Comparison of ENCODE assay signal across 32 cellular contexts in genomic region chr2:143415571-143415970, GRCh38.
"Had no signal": no experiment of that assay in that cellular context is flagged by ENCODE, and none has a peak within 500 bp of the region (broad histone marks: within the 10 kb centered on the region; RNA-seq: fewer than 3 reads in every experiment).

No MANE protein-coding gene starts in this region.

- H3K4me1 ChIP-seq: adrenal gland, ascending aorta, body of pancreas, breast epithelium had no signal

- H3K36me3 ChIP-seq: adrenal gland, ascending aorta, brain microvascular endothelial cell, breast epithelium, cardiac muscle cell had no signal

- ATAC-seq: activated naive CD4-positive, alpha-beta T cell treated with anti-CD3 and anti-CD28 coated beads, Interleukin-2, amount 50 U/mL, for 72 hours; activated naive CD8-positive, alpha-beta T cell treated with anti-CD3 and anti-CD28 coated beads, Interleukin-2, amount 50 U/mL, for 24 hours; activated T-cell treated with anti-CD3 and anti-CD28 coated beads, Interleukin-2, amount 50 U/mL, for 4 hours; activated T-cell treated with anti-CD3 and anti-CD28 coated beads, Interleukin-2, amount 50 U/mL, for 72 hours; activated T-helper 17 cell treated with anti-CD3 and anti-CD28 coated beads, Interleukin-2, amount 50 U/mL, for 72 hours; body of pancreas had no signal

- FAIRE-seq: astrocyte, bronchial epithelial cell had no signal

- H3K9me3 ChIP-seq: adrenal gland, ascending aorta, body of pancreas, breast epithelium had no signal

- H3K27ac ChIP-seq: adrenal gland, ascending aorta, body of pancreas, brain microvascular endothelial cell, breast epithelium, cardiac muscle cell had no signal

- H3K4me3 ChIP-seq: adrenal gland, ascending aorta, body of pancreas, breast epithelium, cardiac muscle cell had no signal

- H3K27me3 ChIP-seq: adrenal gland, ascending aorta, body of pancreas, brain microvascular endothelial cell, breast epithelium, cardiac muscle cell had no signal

- DNase-seq: activated effector memory CD4-positive, alpha-beta T cell treated with anti-CD3 and anti-CD28 coated beads, Interleukin-2, amount 50 U/mL, for 16 hours; activated effector memory CD4-positive, alpha-beta T cell treated with Interleukin-2 at 50 U/mL for 16 hours; activated gamma-delta T cell treated with Interleukin-2 at 50 U/mL for 16 hours; activated naive CD4-positive, alpha-beta T cell; activated naive CD4-positive, alpha-beta T cell treated with anti-CD3 and anti-CD28 coated beads for 36 hours; activated naive CD4-positive, alpha-beta T cell treated with anti-CD3 and anti-CD28 coated beads, Interleukin-2, amount 10 ng/mL, durations not matched to agents 7 days and 5 days; activated naive CD4-positive, alpha-beta T cell treated with anti-CD3 and anti-CD28 coated beads, Interleukin-2, amount 50 U/mL, for 16 hours; activated naive CD4-positive, alpha-beta T cell treated with Interleukin-2 at 50 U/mL for 16 hours; activated naive CD8-positive, alpha-beta T cell treated with anti-CD3 and anti-CD28 coated beads for 36 hours; activated naive CD8-positive, alpha-beta T cell treated with anti-CD3 and anti-CD28 coated beads, Interleukin-2, amount 10 ng/mL, durations not matched to agents 7 days and 5 days; activated naive CD8-positive, alpha-beta T cell treated with anti-CD3 and anti-CD28 coated beads, Interleukin-2, amount 50 U/mL, for 24 hours; activated T-cell treated with anti-CD3 and anti-CD28 coated beads, Interleukin-2, amount 50 U/mL, for 24 hours; activated T-cell treated with anti-CD3 and anti-CD28 coated beads, Interleukin-2, amount 50 U/mL, for 4 hours; activated T-cell treated with anti-CD3 and anti-CD28 coated beads, Interleukin-2, amount 50 U/mL, for 48 hours; activated T-cell treated with anti-CD3 and anti-CD28 coated beads, Interleukin-2, amount 50 U/mL, for 72 hours; adrenal gland; amniotic stem cell; amygdala; anterior cingulate cortex; aorta; body of pancreas; brain microvascular endothelial cell; caudate nucleus; central memory CD4-positive, alpha-beta T cell; cerebellar nuclear complex had no signal
